In genomic region chr5:133034064-133034463, GRCh38 we compare ENCODE assay signal across 1 cellular context.
TF ChIP-seq lines count a peak whose summit lies in the region.

No MANE protein-coding gene starts in this region.

TF ChIP-seq in GM23338, 12 proteins besides CTCF, POLR2A, EP300 and RAD21 (continued from another document):
- TF ChIP-seq REST (IDR thresholded peaks at IDR 0.05; ENCODE audit: unreplicated experiment) (no peak), NANOG (IDR thresholded peaks at IDR 0.05; ENCODE audit: borderline replicate concordance) (no peak), CREB1 (CRISPR knock-in tag; IDR thresholded peaks at IDR 0.05; ENCODE audit: low read depth) (no peak), EZH2 (IDR thresholded peaks at IDR 0.05; ENCODE audit: low read depth, unreplicated experiment) (no peak), ZNF462 (CRISPR knock-in tag; IDR thresholded peaks at IDR 0.05) (no peak), EZH2phosphoT487 (IDR thresholded peaks at IDR 0.05; ENCODE audit: unreplicated experiment) (no peak), ZNF114 (CRISPR knock-in tag; IDR thresholded peaks at IDR 0.05) (no peak), STAT1 (IDR thresholded peaks at IDR 0.05; ENCODE audit: unreplicated experiment) (no peak)
